1 cellular context compared by ENCODE assay signal in genomic region chr1:222906271-222906739, GRCh38.
TF ChIP-seq lines count a peak whose summit lies in the region.
"Not testable (repeated sequence)": the region's sequence is repeated elsewhere in the genome, so short reads cannot be mapped to it uniquely, and the experiment has no call there.

No MANE protein-coding gene starts in this region.

TF ChIP-seq in K562, 482 proteins besides CTCF, POLR2A, EP300 and RAD21 (continued from another document and continues in another):
- TF ChIP-seq CUX1 (CRISPR knock-in tag; IDR thresholded peaks at IDR 0.05), result peak; percentile 96
- peak; percentile 97 for TF ChIP-seq ZNF766 (CRISPR knock-in tag; conservative IDR thresholded peaks at IDR 0.05)
- peak; percentile 72 for TF ChIP-seq VEZF1 (CRISPR knock-in tag; IDR thresholded peaks at IDR 0.05)
- TF ChIP-seq DIDO1 (tag; IDR thresholded peaks at IDR 0.05; ENCODE audit: low read depth), result peak; percentile 82
- peak; percentile 33; the same call in 1 of the 2 replicates for TF ChIP-seq DEAF1 (CRISPR knock-in tag; IDR thresholded peaks at IDR 0.05)
- TF ChIP-seq SMAD3 (CRISPR knock-in tag; conservative IDR thresholded peaks at IDR 0.05), result peak; percentile 96
- peak; percentile 99 for TF ChIP-seq ZNF589 (CRISPR knock-in tag; IDR thresholded peaks at IDR 0.05; ENCODE audit: low read depth)
- TF ChIP-seq IFI16 (CRISPR knock-in tag; IDR thresholded peaks at IDR 0.05), result 0 out of 2 replicates have a peak, but pooled peaks have one; percentile 14
- peak; percentile 86 for TF ChIP-seq BACH1 (tag; IDR thresholded peaks at IDR 0.05)
- TF ChIP-seq ZNF79 (CRISPR knock-in tag; IDR thresholded peaks at IDR 0.05; ENCODE audit: low read depth), result peak; percentile 93
- peak in 1 of 3 experiments; percentile 88; a peak in 2 of 6 replicates for TF ChIP-seq ZBTB11 (CRISPR knock-in tag; IDR thresholded peaks at IDR 0.05)
- peak; percentile 96 for TF ChIP-seq IRF9 (tag; IDR thresholded peaks at IDR 0.05)
- 0 out of 2 replicates have a peak, but pooled peaks have one; percentile 20 for TF ChIP-seq ZNF384 (IDR thresholded peaks at IDR 0.05; ENCODE audit: low read depth, low read length)
- TF ChIP-seq NR4A1 (CRISPR knock-in tag; IDR thresholded peaks at IDR 0.05), result peak; percentile 95; the same call in 1 of the 2 replicates
- peak; percentile 99 for TF ChIP-seq NR4A1 (tag; IDR thresholded peaks at IDR 0.05)
- TF ChIP-seq ZNF174 (CRISPR knock-in tag; IDR thresholded peaks at IDR 0.05), result 0 out of 2 replicates have a peak, but pooled peaks have one; percentile 38
- peak; percentile 45; the same call in 1 of the 2 replicates for TF ChIP-seq PATZ1 (CRISPR knock-in tag; IDR thresholded peaks at IDR 0.05; ENCODE audit: borderline replicate concordance)
- 0 out of 2 replicates have a peak, but pooled peaks have one; percentile 57 for TF ChIP-seq REST (CRISPR knock-in tag; IDR thresholded peaks at IDR 0.05; ENCODE audit: low read depth)
- peak; percentile 77 for TF ChIP-seq PTRF (tag; IDR thresholded peaks at IDR 0.05)
- not testable (repeated sequence) for TF ChIP-seq JUND (IDR thresholded peaks at IDR 0.05; ENCODE audit: borderline replicate concordance, low read depth, low read length); MYC (IDR thresholded peaks at IDR 0.05; ENCODE audit: low read depth, low read length)
- TF ChIP-seq JUND (tag; IDR thresholded peaks at IDR 0.05; ENCODE audit: borderline replicate concordance, low read depth, low read length), result 0 out of 3 replicates have a peak, but pooled peaks have one; percentile 22
- TF ChIP-seq ZNF239 (CRISPR knock-in tag; IDR thresholded peaks at IDR 0.05), result peak; percentile 90
- peak; percentile 66; the same call in 1 of the 2 replicates for TF ChIP-seq ZNF354B (CRISPR knock-in tag; IDR thresholded peaks at IDR 0.05)
- peak; percentile 35; the same call in 1 of the 2 replicates for TF ChIP-seq STAT5B (CRISPR knock-in tag; IDR thresholded peaks at IDR 0.05)
- peak; percentile 78 for TF ChIP-seq ID3 (CRISPR knock-in tag; IDR thresholded peaks at IDR 0.05)
- peak; percentile 54; the same call in 1 of the 2 replicates for TF ChIP-seq ID3 (tag; IDR thresholded peaks at IDR 0.05)
- TF ChIP-seq THRB (CRISPR knock-in tag; conservative IDR thresholded peaks at IDR 0.05), result peak; percentile 87; the same call in 1 of the 2 replicates
- TF ChIP-seq MYC (CRISPR knock-in tag; IDR thresholded peaks at IDR 0.05; ENCODE audit: borderline replicate concordance, low read depth), result 0 out of 2 replicates have a peak, but pooled peaks have one; percentile 35
- TF ChIP-seq NFIX (CRISPR knock-in tag; IDR thresholded peaks at IDR 0.05; ENCODE audit: low read depth), result peak; percentile 38; the same call in 1 of the 2 replicates
- TF ChIP-seq ZNF583 (CRISPR knock-in tag; IDR thresholded peaks at IDR 0.05), result peak; percentile 93
